19 cellular contexts compared by ENCODE assay signal in genomic region chr11:72639475-72640375, GRCh38. TPM values are rescaled to one million over a fixed set of nuclear protein-coding genes. Genes with fewer than 3 reads are reported as not detected.
DNase-seq lines count a peak whose midpoint lies in the region; ATAC-seq, FAIRE-seq and TF ChIP-seq lines count a peak whose summit lies in the region.
"Had no signal": no experiment of that assay in that cellular context is flagged by ENCODE, and none has a peak within 500 bp of the region (broad histone marks: within the 10 kb centered on the region; RNA-seq: fewer than 3 reads in every experiment).

No MANE protein-coding gene starts in this region.

- FAIRE-seq in urothelium cell line (lab: Jason Lieb, UNC), result peak; percentile 71
- FAIRE-seq: endothelial cell of umbilical vein, keratinocyte had no signal

- no peak overlapping the region for H3K4me2 ChIP-seq in parathyroid adenoma (ENCODE audit: low read length)

- ATAC-seq in heart right ventricle (peak in 7 of 8 donors; percentile 36 to 70 (median 52)), HG02885 (IDR thresholded peaks at IDR 0.05; ENCODE audit: poor library complexity, unreplicated experiment) (no peak)
- ATAC-seq: activated CD8-positive, alpha-beta memory T cell treated with anti-CD3 and anti-CD28 coated beads, Interleukin-2, amount 10 ng/mL, durations not matched to agents 7 days and 5 days; natural killer cell treated with Interleukin-12 subunit alpha and Interleukin-12 subunit beta and Interleukin-15 and Interleukin-18, amount 100 ng/mL, for 72 hours had no signal

- H3K9ac ChIP-seq in parathyroid adenoma, result no peak overlapping the region

- TF ChIP-seq CTCF in heart right ventricle (IDR thresholded peaks at IDR 0.05) (no peak), parathyroid adenoma (IDR thresholded peaks at IDR 0.05) (no peak)

- H3K4me3 ChIP-seq in heart right ventricle, result peak overlapping the region in 8 of 10 donors; percentile 63 to 75 (median 73)
- H3K4me3 ChIP-seq in parathyroid adenoma (ENCODE audit: low read depth, low read length), result peak overlapping the region; percentile 14

- peak overlapping the region; percentile 54 for H3K27ac ChIP-seq in cingulate gyrus (ENCODE audit: low read depth, low read length)
- H3K27ac ChIP-seq in heart right ventricle, result peak overlapping the region in 8 of 10 donors; percentile 25 to 87 (median 62)
- no peak overlapping the region for H3K27ac ChIP-seq in parathyroid adenoma

- DNase-seq in heart right ventricle (peak; percentile 52), urothelium cell line (ENCODE audit: low spot score) (no peak), CD1c-positive myeloid dendritic cell (ENCODE audit: extremely low spot score) (no peak)
- DNase-seq in stimulated activated naive CD4-positive, alpha-beta T cell treated with Interleukin-2 at 50 U/mL for 16 hours (lab: John Stamatoyannopoulos, UW), result no peak
- DNase-seq: activated CD4-positive, alpha-beta T cell treated with anti-CD3 and anti-CD28 coated beads for 48 hours; activated CD8-positive, alpha-beta memory T cell treated with anti-CD3 and anti-CD28 coated beads, Interleukin-2, amount 10 ng/mL, durations not matched to agents 7 days and 5 days; CD4-positive, CD25-positive, alpha-beta regulatory T cell; cortex of kidney; DMS 273 treated with DMSO at 0.1 percent for 48 hours; NCI-H1436 treated with DMSO at 0.1 percent for 48 hours; NCI-H748 treated with DMSO at 0.1 percent for 48 hours; SW 1271 had no signal

- 60 to 65% methylated on average over 23 of the region's 23 CpGs for WGBS in heart right ventricle, 2 donors

- no peak overlapping the region for H2AFZ ChIP-seq in parathyroid adenoma

- H3K27me3 ChIP-seq in heart right ventricle (peaks cover 0 to 50% (median 0%) of the 10 kb centered on the region in 7 donors), parathyroid adenoma (ENCODE audit: control insufficient read depth, insufficient read depth, low read length) (no peaks in the 10 kb centered on the region)

- H3K79me2 ChIP-seq in parathyroid adenoma, result no peaks in the 10 kb centered on the region

- H3K9me3 ChIP-seq in heart right ventricle (no peaks in the 10 kb centered on the region), parathyroid adenoma (ENCODE audit: control insufficient read depth, low read length) (no peaks in the 10 kb centered on the region)

- H3K36me3 ChIP-seq in heart right ventricle, result no peaks in the 10 kb centered on the region
- H3K36me3 ChIP-seq in parathyroid adenoma (ENCODE audit: control insufficient read depth, insufficient read depth, low read length), result no peaks in the 10 kb centered on the region

- intact Hi-C loops in heart right ventricle (cut with DNase I), result loop anchor here in 6 of 10 donors (5.0 to 10.0 kb wide), 3 partner anchors 52 to 165 kb away; no protein-coding TSS in a partner anchor

- H3K4me1 ChIP-seq in heart right ventricle, result peaks cover 14 to 81% (median 56%) of the 10 kb centered on the region in 9 donors
- H3K4me1 ChIP-seq in parathyroid adenoma, result no peaks in the 10 kb centered on the region

RNA-seq across cellular contexts. Expression of gene PDE2A, which starts 34.5 kb away (rescaled TPM):
- total RNA-seq in heart right ventricle, result 10 to 100 TPM; 10.4 to 44.4 (median 30.2) TPM
- 10 to 100 TPM; 28.4 to 47.6 TPM for polyA plus RNA-seq in heart right ventricle
- polyA plus RNA-seq: CD4-positive, CD25-positive, alpha-beta regulatory T cell; IgD-negative memory B cell had no signal

Comparison
In these comparisons a context has a peak if more than half of its experiments do, and no peak if none do; other contexts are left out.
1. DNase-seq: peak in heart right ventricle (2 of 2); none in urothelium cell line (single experiment), stimulated activated naive CD4-positive, alpha-beta T cell treated with Interleukin-2 at 50 U/mL for 16 hours (single experiment) and CD1c-positive myeloid dendritic cell (single experiment).